1 cellular context compared by ENCODE assay signal in the genomic region with DNA sequence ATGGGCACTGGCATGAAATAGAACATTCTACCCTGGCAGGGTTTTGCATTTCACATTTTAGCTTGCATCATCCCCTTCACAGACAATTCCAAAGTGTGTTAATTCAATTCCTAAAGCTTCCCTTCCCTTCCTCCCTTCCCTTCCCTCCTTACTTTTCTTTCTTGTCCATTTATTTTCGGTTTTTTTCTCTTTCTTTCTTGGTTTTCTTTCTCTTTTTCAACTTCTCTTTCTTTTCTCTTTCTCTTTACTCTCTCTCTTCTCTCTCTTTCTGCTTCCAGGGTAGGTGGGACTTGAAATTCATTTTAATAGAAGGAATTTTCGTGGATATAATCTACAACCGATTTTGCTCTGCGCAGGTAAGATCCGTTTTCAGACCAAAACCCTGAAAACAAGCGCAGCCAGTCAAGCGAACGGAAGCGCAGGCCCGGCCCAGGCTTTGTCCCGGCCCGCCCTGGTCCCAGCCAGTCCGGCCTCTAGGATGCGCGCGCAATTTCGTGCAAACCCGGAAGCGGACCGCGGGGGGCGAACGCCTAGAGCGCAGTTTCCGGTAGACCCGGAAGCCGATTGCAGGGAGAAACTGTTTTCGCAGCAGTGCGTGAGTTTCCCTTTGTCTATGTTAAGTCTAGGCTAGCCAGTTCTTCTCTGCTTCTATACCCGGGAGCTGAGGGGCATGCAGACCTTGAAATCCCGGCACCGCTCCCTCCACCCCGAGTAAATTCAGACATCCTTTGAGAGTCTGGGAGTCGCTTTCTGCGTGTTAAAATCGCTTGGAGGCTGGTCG.
TF ChIP-seq lines count a peak whose summit lies in the region.

A gene (plus strand): TSS at position 540 of the 781 bp plus-strand sequence. CDS start 4,165 bp downstream, outside the sequence.

TF ChIP-seq in HepG2, 621 proteins besides CTCF, POLR2A, EP300 and RAD21 (continued from another document and continues in another):
- TF ChIP-seq, protein P1, sequence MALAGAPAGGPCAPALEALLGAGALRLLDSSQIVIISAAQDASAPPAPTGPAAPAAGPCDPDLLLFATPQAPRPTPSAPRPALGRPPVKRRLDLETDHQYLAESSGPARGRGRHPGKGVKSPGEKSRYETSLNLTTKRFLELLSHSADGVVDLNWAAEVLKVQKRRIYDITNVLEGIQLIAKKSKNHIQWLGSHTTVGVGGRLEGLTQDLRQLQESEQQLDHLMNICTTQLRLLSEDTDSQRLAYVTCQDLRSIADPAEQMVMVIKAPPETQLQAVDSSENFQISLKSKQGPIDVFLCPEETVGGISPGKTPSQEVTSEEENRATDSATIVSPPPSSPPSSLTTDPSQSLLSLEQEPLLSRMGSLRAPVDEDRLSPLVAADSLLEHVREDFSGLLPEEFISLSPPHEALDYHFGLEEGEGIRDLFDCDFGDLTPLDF (CRISPR knock-in tag; IDR thresholded peaks at IDR 0.05) = peak; percentile 63; the same call in 1 of the 2 replicates
- TF ChIP-seq CBX2 (IDR thresholded peaks at IDR 0.05; ENCODE audit: low read depth, low read length) (no peak), CBX2 (CRISPR knock-in tag; IDR thresholded peaks at IDR 0.05; ENCODE audit: low read depth) (no peak), SRSF1 (optimal IDR thresholded peaks at IDR 0.05; ENCODE audit: low read depth, low read length) (peak; percentile 90), ZFX (CRISPR knock-in tag; IDR thresholded peaks at IDR 0.05; ENCODE audit: low read depth) (peak; percentile 74), KLF6 (CRISPR knock-in tag; IDR thresholded peaks at IDR 0.05) (peak; percentile 63; the same call in 1 of the 2 replicates), ZNF296 (CRISPR knock-in tag; conservative IDR thresholded peaks at IDR 0.05) (no peak), SAP130 (CRISPR knock-in tag; IDR thresholded peaks at IDR 0.05; ENCODE audit: low read depth) (peak; percentile 96), SMAD1 (CRISPR knock-in tag; IDR thresholded peaks at IDR 0.05; ENCODE audit: borderline replicate concordance, low read depth) (0 out of 2 replicates have a peak, but pooled peaks have one; percentile 28), POLR2G (IDR thresholded peaks at IDR 0.05; ENCODE audit: low read depth, low read length) (peak; percentile 79), TBL1XR1 (IDR thresholded peaks at IDR 0.05; ENCODE audit: borderline replicate concordance, low read length, partially characterized antibody) (peak; percentile 91), ZNF670 (CRISPR knock-in tag; IDR thresholded peaks at IDR 0.05; ENCODE audit: borderline replicate concordance) (0 out of 2 replicates have a peak, but pooled peaks have one; percentile 52), YEATS4 (CRISPR knock-in tag; IDR thresholded peaks at IDR 0.05; ENCODE audit: borderline replicate concordance) (no peak), ZNF12 (CRISPR knock-in tag; IDR thresholded peaks at IDR 0.05) (peak; percentile 42; the same call in 1 of the 2 replicates), HNRNPLL (IDR thresholded peaks at IDR 0.05; ENCODE audit: low read depth, low read length, poor library complexity, severe bottlenecking) (peak; percentile 92), ZNF44 (CRISPR knock-in tag; IDR thresholded peaks at IDR 0.05) (no peak), ZFP37 (CRISPR knock-in tag; IDR thresholded peaks at IDR 0.05; ENCODE audit: borderline replicate concordance) (no peak), ELF4 (CRISPR knock-in tag; IDR thresholded peaks at IDR 0.05; ENCODE audit: borderline replicate concordance) (peak; percentile 95), KDM4B (CRISPR knock-in tag; IDR thresholded peaks at IDR 0.05) (0 out of 2 replicates have a peak, but pooled peaks have one; percentile 76), PTBP1 (IDR thresholded peaks at IDR 0.05; ENCODE audit: low read depth, low read length, poor library complexity, severe bottlenecking) (no peak), STAT5B (CRISPR knock-in tag; IDR thresholded peaks at IDR 0.05) (no peak), RFX5 (IDR thresholded peaks at IDR 0.05; ENCODE audit: low read depth, low read length) (no peak), RFXAP (CRISPR knock-in tag; IDR thresholded peaks at IDR 0.05; ENCODE audit: borderline replicate concordance) (no peak), ZNF761 (CRISPR knock-in tag; conservative IDR thresholded peaks at IDR 0.05) (0 out of 2 replicates have a peak, but pooled peaks have one; percentile 45), ZNF101 (CRISPR knock-in tag; IDR thresholded peaks at IDR 0.05; ENCODE audit: borderline replicate concordance, low read depth) (no peak), CENPX (CRISPR knock-in tag; IDR thresholded peaks at IDR 0.05) (no peak), PHF20 (CRISPR knock-in tag; IDR thresholded peaks at IDR 0.05) (peak; percentile 92), ZNF430 (CRISPR knock-in tag; IDR thresholded peaks at IDR 0.05) (no peak), ARNTL (CRISPR knock-in tag; IDR thresholded peaks at IDR 0.05) (0 out of 2 replicates have a peak, but pooled peaks have one; percentile 48), ZNF598 (CRISPR knock-in tag; IDR thresholded peaks at IDR 0.05; ENCODE audit: borderline replicate concordance) (peak; percentile 88), TARDBP (CRISPR knock-in tag; IDR thresholded peaks at IDR 0.05) (peak; percentile 49; the same call in 1 of the 2 replicates), ELF1 (CRISPR knock-in tag; IDR thresholded peaks at IDR 0.05) (peak; percentile 98), NRL (CRISPR knock-in tag; IDR thresholded peaks at IDR 0.05; ENCODE audit: borderline replicate concordance) (no peak)
- TF ChIP-seq, protein P2, sequence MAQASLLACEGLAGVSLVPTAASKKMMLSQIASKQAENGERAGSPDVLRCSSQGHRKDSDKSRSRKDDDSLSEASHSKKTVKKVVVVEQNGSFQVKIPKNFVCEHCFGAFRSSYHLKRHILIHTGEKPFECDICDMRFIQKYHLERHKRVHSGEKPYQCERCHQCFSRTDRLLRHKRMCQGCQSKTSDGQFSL (CRISPR knock-in tag; IDR thresholded peaks at IDR 0.05) = no peak
- TF ChIP-seq, protein P3, sequence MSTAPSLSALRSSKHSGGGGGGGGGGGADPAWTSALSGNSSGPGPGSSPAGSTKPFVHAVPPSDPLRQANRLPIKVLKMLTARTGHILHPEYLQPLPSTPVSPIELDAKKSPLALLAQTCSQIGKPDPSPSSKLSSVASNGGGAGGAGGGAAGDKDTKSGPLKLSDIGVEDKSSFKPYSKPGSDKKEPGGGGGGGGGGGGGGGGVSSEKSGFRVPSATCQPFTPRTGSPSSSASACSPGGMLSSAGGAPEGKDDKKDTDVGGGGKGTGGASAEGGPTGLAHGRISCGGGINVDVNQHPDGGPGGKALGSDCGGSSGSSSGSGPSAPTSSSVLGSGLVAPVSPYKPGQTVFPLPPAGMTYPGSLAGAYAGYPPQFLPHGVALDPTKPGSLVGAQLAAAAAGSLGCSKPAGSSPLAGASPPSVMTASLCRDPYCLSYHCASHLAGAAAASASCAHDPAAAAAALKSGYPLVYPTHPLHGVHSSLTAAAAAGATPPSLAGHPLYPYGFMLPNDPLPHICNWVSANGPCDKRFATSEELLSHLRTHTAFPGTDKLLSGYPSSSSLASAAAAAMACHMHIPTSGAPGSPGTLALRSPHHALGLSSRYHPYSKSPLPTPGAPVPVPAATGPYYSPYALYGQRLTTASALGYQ (CRISPR knock-in tag; IDR thresholded peaks at IDR 0.05) = no peak
- TF ChIP-seq, protein P4, sequence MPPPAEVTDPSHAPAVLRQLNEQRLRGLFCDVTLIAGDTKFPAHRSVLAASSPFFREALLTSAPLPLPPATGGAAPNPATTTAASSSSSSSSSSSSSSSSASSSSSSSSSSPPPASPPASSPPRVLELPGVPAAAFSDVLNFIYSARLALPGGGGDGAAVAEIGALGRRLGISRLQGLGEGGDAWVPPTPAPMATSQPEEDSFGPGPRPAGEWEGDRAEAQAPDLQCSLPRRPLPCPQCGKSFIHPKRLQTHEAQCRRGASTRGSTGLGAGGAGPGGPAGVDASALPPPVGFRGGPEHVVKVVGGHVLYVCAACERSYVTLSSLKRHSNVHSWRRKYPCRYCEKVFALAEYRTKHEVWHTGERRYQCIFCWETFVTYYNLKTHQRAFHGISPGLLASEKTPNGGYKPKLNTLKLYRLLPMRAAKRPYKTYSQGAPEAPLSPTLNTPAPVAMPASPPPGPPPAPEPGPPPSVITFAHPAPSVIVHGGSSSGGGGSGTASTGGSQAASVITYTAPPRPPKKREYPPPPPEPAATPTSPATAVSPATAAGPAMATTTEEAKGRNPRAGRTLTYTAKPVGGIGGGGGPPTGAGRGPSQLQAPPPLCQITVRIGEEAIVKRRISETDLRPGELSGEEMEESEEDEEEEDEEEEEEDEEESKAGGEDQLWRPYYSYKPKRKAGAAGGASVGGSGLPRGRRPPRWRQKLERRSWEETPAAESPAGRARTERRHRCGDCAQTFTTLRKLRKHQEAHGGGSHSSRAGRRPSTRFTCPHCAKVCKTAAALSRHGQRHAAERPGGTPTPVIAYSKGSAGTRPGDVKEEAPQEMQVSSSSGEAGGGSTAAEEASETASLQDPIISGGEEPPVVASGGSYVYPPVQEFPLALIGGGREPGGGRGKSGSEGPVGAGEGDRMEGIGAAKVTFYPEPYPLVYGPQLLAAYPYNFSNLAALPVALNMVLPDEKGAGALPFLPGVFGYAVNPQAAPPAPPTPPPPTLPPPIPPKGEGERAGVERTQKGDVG (CRISPR knock-in tag; IDR thresholded peaks at IDR 0.05; ENCODE audit: borderline replicate concordance) = no peak
- TF ChIP-seq, protein P5, sequence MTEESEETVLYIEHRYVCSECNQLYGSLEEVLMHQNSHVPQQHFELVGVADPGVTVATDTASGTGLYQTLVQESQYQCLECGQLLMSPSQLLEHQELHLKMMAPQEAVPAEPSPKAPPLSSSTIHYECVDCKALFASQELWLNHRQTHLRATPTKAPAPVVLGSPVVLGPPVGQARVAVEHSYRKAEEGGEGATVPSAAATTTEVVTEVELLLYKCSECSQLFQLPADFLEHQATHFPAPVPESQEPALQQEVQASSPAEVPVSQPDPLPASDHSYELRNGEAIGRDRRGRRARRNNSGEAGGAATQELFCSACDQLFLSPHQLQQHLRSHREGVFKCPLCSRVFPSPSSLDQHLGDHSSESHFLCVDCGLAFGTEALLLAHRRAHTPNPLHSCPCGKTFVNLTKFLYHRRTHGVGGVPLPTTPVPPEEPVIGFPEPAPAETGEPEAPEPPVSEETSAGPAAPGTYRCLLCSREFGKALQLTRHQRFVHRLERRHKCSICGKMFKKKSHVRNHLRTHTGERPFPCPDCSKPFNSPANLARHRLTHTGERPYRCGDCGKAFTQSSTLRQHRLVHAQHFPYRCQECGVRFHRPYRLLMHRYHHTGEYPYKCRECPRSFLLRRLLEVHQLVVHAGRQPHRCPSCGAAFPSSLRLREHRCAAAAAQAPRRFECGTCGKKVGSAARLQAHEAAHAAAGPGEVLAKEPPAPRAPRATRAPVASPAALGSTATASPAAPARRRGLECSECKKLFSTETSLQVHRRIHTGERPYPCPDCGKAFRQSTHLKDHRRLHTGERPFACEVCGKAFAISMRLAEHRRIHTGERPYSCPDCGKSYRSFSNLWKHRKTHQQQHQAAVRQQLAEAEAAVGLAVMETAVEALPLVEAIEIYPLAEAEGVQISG (CRISPR knock-in tag; IDR thresholded peaks at IDR 0.05) = peak; percentile 91
- TF ChIP-seq, protein P6, sequence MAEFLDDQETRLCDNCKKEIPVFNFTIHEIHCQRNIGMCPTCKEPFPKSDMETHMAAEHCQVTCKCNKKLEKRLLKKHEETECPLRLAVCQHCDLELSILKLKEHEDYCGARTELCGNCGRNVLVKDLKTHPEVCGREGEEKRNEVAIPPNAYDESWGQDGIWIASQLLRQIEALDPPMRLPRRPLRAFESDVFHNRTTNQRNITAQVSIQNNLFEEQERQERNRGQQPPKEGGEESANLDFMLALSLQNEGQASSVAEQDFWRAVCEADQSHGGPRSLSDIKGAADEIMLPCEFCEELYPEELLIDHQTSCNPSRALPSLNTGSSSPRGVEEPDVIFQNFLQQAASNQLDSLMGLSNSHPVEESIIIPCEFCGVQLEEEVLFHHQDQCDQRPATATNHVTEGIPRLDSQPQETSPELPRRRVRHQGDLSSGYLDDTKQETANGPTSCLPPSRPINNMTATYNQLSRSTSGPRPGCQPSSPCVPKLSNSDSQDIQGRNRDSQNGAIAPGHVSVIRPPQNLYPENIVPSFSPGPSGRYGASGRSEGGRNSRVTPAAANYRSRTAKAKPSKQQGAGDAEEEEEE (CRISPR knock-in tag; IDR thresholded peaks at IDR 0.05; ENCODE audit: borderline replicate concordance) = no peak
- TF ChIP-seq, protein P7, sequence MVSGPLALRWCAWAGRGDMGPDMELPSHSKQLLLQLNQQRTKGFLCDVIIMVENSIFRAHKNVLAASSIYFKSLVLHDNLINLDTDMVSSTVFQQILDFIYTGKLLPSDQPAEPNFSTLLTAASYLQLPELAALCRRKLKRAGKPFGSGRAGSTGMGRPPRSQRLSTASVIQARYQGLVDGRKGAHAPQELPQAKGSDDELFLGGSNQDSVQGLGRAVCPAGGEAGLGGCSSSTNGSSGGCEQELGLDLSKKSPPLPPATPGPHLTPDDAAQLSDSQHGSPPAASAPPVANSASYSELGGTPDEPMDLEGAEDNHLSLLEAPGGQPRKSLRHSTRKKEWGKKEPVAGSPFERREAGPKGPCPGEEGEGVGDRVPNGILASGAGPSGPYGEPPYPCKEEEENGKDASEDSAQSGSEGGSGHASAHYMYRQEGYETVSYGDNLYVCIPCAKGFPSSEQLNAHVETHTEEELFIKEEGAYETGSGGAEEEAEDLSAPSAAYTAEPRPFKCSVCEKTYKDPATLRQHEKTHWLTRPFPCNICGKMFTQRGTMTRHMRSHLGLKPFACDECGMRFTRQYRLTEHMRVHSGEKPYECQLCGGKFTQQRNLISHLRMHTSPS (CRISPR knock-in tag; IDR thresholded peaks at IDR 0.05; ENCODE audit: low read depth) = no peak
- TF ChIP-seq, protein P8, sequence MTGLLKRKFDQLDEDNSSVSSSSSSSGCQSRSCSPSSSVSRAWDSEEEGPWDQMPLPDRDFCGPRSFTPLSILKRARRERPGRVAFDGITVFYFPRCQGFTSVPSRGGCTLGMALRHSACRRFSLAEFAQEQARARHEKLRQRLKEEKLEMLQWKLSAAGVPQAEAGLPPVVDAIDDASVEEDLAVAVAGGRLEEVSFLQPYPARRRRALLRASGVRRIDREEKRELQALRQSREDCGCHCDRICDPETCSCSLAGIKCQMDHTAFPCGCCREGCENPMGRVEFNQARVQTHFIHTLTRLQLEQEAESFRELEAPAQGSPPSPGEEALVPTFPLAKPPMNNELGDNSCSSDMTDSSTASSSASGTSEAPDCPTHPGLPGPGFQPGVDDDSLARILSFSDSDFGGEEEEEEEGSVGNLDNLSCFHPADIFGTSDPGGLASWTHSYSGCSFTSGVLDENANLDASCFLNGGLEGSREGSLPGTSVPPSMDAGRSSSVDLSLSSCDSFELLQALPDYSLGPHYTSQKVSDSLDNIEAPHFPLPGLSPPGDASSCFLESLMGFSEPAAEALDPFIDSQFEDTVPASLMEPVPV (CRISPR knock-in tag; IDR thresholded peaks at IDR 0.05) = peak; percentile 53; the same call in 1 of the 2 replicates
- TF ChIP-seq, protein P9, sequence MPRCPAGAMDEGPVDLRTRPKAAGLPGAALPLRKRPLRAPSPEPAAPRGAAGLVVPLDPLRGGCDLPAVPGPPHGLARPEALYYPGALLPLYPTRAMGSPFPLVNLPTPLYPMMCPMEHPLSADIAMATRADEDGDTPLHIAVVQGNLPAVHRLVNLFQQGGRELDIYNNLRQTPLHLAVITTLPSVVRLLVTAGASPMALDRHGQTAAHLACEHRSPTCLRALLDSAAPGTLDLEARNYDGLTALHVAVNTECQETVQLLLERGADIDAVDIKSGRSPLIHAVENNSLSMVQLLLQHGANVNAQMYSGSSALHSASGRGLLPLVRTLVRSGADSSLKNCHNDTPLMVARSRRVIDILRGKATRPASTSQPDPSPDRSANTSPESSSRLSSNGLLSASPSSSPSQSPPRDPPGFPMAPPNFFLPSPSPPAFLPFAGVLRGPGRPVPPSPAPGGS (CRISPR knock-in tag; IDR thresholded peaks at IDR 0.05) = 0 out of 2 replicates have a peak, but pooled peaks have one; percentile 48
